Comparison of ENCODE assay signal across 21 cellular contexts in the genomic region with DNA sequence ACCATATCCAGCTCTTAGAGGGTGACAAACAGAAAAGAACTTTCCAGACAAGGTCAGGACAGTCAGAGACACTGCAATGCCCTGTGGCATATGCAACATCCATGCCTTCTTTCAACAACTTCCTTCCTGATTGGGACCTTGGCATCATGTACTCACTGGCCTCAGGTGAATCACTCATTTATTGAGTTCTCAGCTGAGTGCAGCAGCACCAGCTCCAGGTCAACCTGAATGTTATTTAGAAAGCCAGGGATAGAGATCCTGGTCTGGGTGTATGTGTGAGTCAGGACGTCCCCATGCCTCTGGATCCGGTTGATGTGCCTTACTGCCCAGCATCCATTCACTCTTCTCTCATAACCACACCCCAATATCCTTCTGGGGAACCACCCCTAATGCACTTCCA.
"Had no signal": no experiment of that assay in that cellular context is flagged by ENCODE, and none has a peak within 500 bp of the region (broad histone marks: within the 10 kb centered on the region; RNA-seq: fewer than 3 reads in every experiment).

No MANE protein-coding gene starts in this region.

- H3K4me1 ChIP-seq: ascending aorta, tibial artery, vagina had no signal

- H3K27ac Mint-ChIP-seq: activated naive CD4-positive, alpha-beta T cell treated with anti-CD3 and anti-CD28 coated beads, Interleukin-2, amount 50 U/mL, for 24 hours; activated T-cell treated with anti-CD3 and anti-CD28 coated beads, Interleukin-2, amount 50 U/mL, for 72 hours; mesothelial cell of epicardium; nephron; progenitor cell of endocrine pancreas had no signal

- H3K9me3 Mint-ChIP-seq: activated naive CD4-positive, alpha-beta T cell treated with anti-CD3 and anti-CD28 coated beads, Interleukin-2, amount 50 U/mL, for 24 hours; mesothelial cell of epicardium; nephron had no signal

- H3K4me1 Mint-ChIP-seq: mesothelial cell of epicardium, nephron had no signal

- ATAC-seq: activated T-cell treated with anti-CD3 and anti-CD28 coated beads, Interleukin-2, amount 50 U/mL, for 72 hours; left lobe of liver; right cardiac atrium; stimulated activated naive CD8-positive, alpha-beta T cell treated with anti-CD3 and anti-CD28 coated beads, Interleukin-15, Interleukin-2, amounts not matched to agents 100 U/mL and 50 U/mL, for 24 hours had no signal

- H3K36me3 ChIP-seq: ascending aorta, tibial artery, vagina had no signal

- FAIRE-seq: endothelial cell of umbilical vein had no signal

- H3K4me3 Mint-ChIP-seq: activated naive CD4-positive, alpha-beta T cell treated with anti-CD3 and anti-CD28 coated beads, Interleukin-2, amount 50 U/mL, for 24 hours; activated T-cell treated with anti-CD3 and anti-CD28 coated beads, Interleukin-2, amount 50 U/mL, for 72 hours; mesothelial cell of epicardium; nephron had no signal

- H2AFZ ChIP-seq: hepatocyte had no signal

- DNase-seq: activated CD4-positive, alpha-beta T cell treated with anti-CD3 and anti-CD28 coated beads for 1 hour; activated CD4-positive, alpha-beta T cell treated with anti-CD3 and anti-CD28 coated beads, Interleukin-2, amount 50 U/mL, for 4 hours; activated effector memory CD4-positive, alpha-beta T cell treated with anti-CD3 and anti-CD28 coated beads, Interleukin-2, amount 50 U/mL, for 16 hours; activated T-cell treated with anti-CD3 and anti-CD28 coated beads, Interleukin-2, amount 50 U/mL, for 72 hours; effector memory CD4-positive, alpha-beta T cell; right cardiac atrium; stimulated activated naive CD8-positive, alpha-beta T cell treated with anti-CD3 and anti-CD28 coated beads, Interleukin-15, Interleukin-2, amounts not matched to agents 100 U/mL and 50 U/mL, for 24 hours; substantia nigra; tibial artery had no signal

- H3K4me2 ChIP-seq: hepatocyte had no signal

- H3K36me3 Mint-ChIP-seq: mesothelial cell of epicardium had no signal

- H3K4me3 ChIP-seq: ascending aorta, hepatocyte, lung, skin epidermis, tibial artery, vagina had no signal

- H3K27ac ChIP-seq: ascending aorta, hepatocyte, skin epidermis, tibial artery, vagina, VCaP had no signal

- H3K27me3 ChIP-seq: ascending aorta, hepatocyte, tibial artery, vagina had no signal

- H3K9me3 ChIP-seq: ascending aorta, tibial artery, vagina had no signal

- H3K27me3 Mint-ChIP-seq: activated naive CD4-positive, alpha-beta T cell treated with anti-CD3 and anti-CD28 coated beads, Interleukin-2, amount 50 U/mL, for 24 hours had no signal

- H3K79me2 ChIP-seq: hepatocyte had no signal
